ENCODE assay signal across 1 cellular context in the genomic region with DNA sequence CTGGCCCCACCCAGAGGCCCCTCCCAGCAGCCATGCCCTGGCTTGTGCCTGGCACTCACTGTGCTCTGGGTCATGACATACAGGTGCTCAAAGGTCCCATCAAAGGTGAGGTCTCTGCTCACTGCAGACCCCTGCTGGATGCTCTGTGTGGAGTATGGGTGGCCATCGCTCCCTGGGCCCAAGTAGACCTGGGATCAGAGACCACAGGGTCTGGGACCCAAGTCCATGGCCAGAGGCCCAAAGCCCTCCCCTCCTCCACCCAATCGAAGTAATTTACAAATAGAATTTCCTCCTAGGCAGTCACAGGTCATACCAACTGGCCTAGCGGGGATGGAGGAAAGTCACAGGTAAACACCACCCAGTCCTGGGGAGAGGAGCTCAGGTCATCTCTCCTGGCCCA.
TF ChIP-seq lines count a peak whose summit lies in the region.

No MANE protein-coding gene starts in this region.

TF ChIP-seq in GM12878, 131 proteins besides CTCF, POLR2A, EP300 and RAD21:
- no peak for TF ChIP-seq HDGF (IDR thresholded peaks at IDR 0.05)
- TF ChIP-seq GATAD2B (conservative IDR thresholded peaks at IDR 0.05; ENCODE audit: low read depth): no peak
- TF ChIP-seq NR2F1 (conservative IDR thresholded peaks at IDR 0.05): no peak
- no peak for TF ChIP-seq RAD51 (IDR thresholded peaks at IDR 0.05)
- TF ChIP-seq PAX5 (IDR thresholded peaks at IDR 0.05; ENCODE audit: borderline replicate concordance, low read depth, low read length): no peak
- no peak for TF ChIP-seq ZSCAN29 (IDR thresholded peaks at IDR 0.05)
- TF ChIP-seq ZNF384 (IDR thresholded peaks at IDR 0.05; ENCODE audit: borderline replicate concordance, low read depth, low read length): no peak
- no peak for TF ChIP-seq NR2C2 (IDR thresholded peaks at IDR 0.05; ENCODE audit: borderline replicate concordance, control insufficient read depth, insufficient read length, low read depth)
- no peak for TF ChIP-seq HSF1 (IDR thresholded peaks at IDR 0.05; ENCODE audit: low read depth, low read length)
- TF ChIP-seq RFX5 (IDR thresholded peaks at IDR 0.05; ENCODE audit: low read depth, low read length): no peak
- no peak for TF ChIP-seq CHD1 (IDR thresholded peaks at IDR 0.05; ENCODE audit: low read depth, low read length)
- no peak for TF ChIP-seq IRF5 (IDR thresholded peaks at IDR 0.05; ENCODE audit: borderline replicate concordance)
